10 cellular contexts compared by ENCODE assay signal in genomic region chr12:89768586-89769482, GRCh38.
DNase-seq lines count a peak whose midpoint lies in the region; ATAC-seq, FAIRE-seq and TF ChIP-seq lines count a peak whose summit lies in the region.
"Had no signal": no experiment of that assay in that cellular context is flagged by ENCODE, and none has a peak within 500 bp of the region (broad histone marks: within the 10 kb centered on the region; RNA-seq: fewer than 3 reads in every experiment).

No MANE protein-coding gene starts in this region.

- H3K4me1 ChIP-seq in SK-N-SH (ENCODE audit: control insufficient read depth in 1 of 2, insufficient read depth in 2 of 2, low read depth in 1 of 2, low read length in 1 of 2) = no peaks in the 10 kb centered on the region
- peaks cover 15% of the 10 kb centered on the region for H3K4me1 ChIP-seq in CD8-positive, alpha-beta memory T cell (ENCODE audit: insufficient read depth, low read length)
- H3K4me1 ChIP-seq: BLaER1 had no signal

- peak in 1 of 2 experiments; percentile 28; a peak in 1 of 4 replicates for TF ChIP-seq EP300 in SK-N-SH (IDR thresholded peaks at IDR 0.05; ENCODE audit: borderline replicate concordance in 1 of 2, low read depth in 1 of 2, low read length in 1 of 2)

- no peak overlapping the region for H3K27ac Mint-ChIP-seq in CD8-positive, alpha-beta memory T cell

- no peaks in the 10 kb centered on the region for H4K20me1 ChIP-seq in SK-N-SH (ENCODE audit: insufficient read depth)
- H4K20me1 ChIP-seq: BLaER1 had no signal

- H3K27me3 Mint-ChIP-seq in CD8-positive, alpha-beta memory T cell = no peaks in the 10 kb centered on the region

- H3K4me3 Mint-ChIP-seq in CD8-positive, alpha-beta memory T cell = no peak overlapping the region

- no peaks in the 10 kb centered on the region for H3K27me3 ChIP-seq in SK-N-SH (ENCODE audit: insufficient read depth)
- H3K27me3 ChIP-seq in CD8-positive, alpha-beta memory T cell (ENCODE audit: insufficient read depth, low read length, poor library complexity, severe bottlenecking) = no peaks in the 10 kb centered on the region
- H3K27me3 ChIP-seq: BLaER1 had no signal

- H3K4me3 ChIP-seq in SK-N-SH (ENCODE audit: low read depth in 2 of 2, low read length in 1 of 2) (no peak overlapping the region), choroid plexus epithelial cell (ENCODE audit: low read depth, low read length) (no peak overlapping the region)
- no peak overlapping the region for H3K4me3 ChIP-seq in CD8-positive, alpha-beta memory T cell (ENCODE audit: low read length)
- H3K4me3 ChIP-seq: BLaER1 had no signal

- H3K36me3 ChIP-seq in SK-N-SH (replicated peaks in 1 of 2; ENCODE audit: control insufficient read depth in 1 of 2, insufficient read depth in 2 of 2, low read length in 1 of 2) = no peaks in the 10 kb centered on the region
- no peaks in the 10 kb centered on the region for H3K36me3 ChIP-seq in CD8-positive, alpha-beta memory T cell (ENCODE audit: insufficient read depth, low read length)
- H3K36me3 ChIP-seq: BLaER1 had no signal

- no peak for DNase-seq in SK-N-SH
- peak; percentile 95 to 98 for DNase-seq in NOMO-1 (lab: John Stamatoyannopoulos, UW; ENCODE audit: unreplicated experiment in 2 of 2)
- peak; percentile 89 for DNase-seq in choroid plexus epithelial cell (ENCODE audit: low read depth)
- DNase-seq in stimulated activated CD4-positive, alpha-beta T cell treated with anti-CD3 and anti-CD28 coated beads, Interleukin-4, amount 100 ng/mL, for 24 hours = peak; percentile 30
- no peak for DNase-seq in CD8-positive, alpha-beta memory T cell
- DNase-seq in GM12891 (ENCODE audit: insufficient read length, low spot score) = no peak
- DNase-seq: NCI-H1694 treated with DMSO at 0.1 percent for 48 hours had no signal

- no peak overlapping the region for H2AFZ ChIP-seq in SK-N-SH (ENCODE audit: low read depth)

- POLR2A ChIA-PET in SK-N-SH (lab: Yijun Ruan, JAX) = no interaction called here
- POLR2A ChIA-PET in CD8-positive, alpha-beta memory T cell (lab: Charles Lee) = no interaction called here

- no peak overlapping the region for H3K9ac ChIP-seq in SK-N-SH
- H3K9ac ChIP-seq: BLaER1 had no signal

- H3K4me2 ChIP-seq in SK-N-SH = no peak overlapping the region
- H3K4me2 ChIP-seq: BLaER1 had no signal

- ATAC-seq in SK-N-SH treated with all-trans-retinoic acid at 6 μM for 48 hours (no peak), HG03139 (IDR thresholded peaks at IDR 0.05; ENCODE audit: unreplicated experiment) (no peak)

- no peaks in the 10 kb centered on the region for H3K9me3 ChIP-seq in SK-N-SH
- H3K9me3 ChIP-seq in CD8-positive, alpha-beta memory T cell (ENCODE audit: low read length) = no peaks in the 10 kb centered on the region
- H3K9me3 ChIP-seq: BLaER1 had no signal

- peaks cover 0 to 4% (median 2%) of the 10 kb centered on the region in 5 donors for H3K9me3 Mint-ChIP-seq in CD8-positive, alpha-beta memory T cell

- no peaks in the 10 kb centered on the region for H3F3A ChIP-seq in SK-N-SH (replicated peaks; ENCODE audit: insufficient read depth)

- TF ChIP-seq RAD21 in SK-N-SH (IDR thresholded peaks at IDR 0.05; ENCODE audit: low read length) = no peak

- TF ChIP-seq POLR2A in GM12891 (IDR thresholded peaks at IDR 0.05; ENCODE audit: low read depth, low read length) = no peak

- peak overlapping the region in 1 of 2 experiments; percentile 33; a peak in 1 of 4 replicates for H3K27ac ChIP-seq in SK-N-SH (ENCODE audit: low read depth in 2 of 2, low read length in 1 of 2)
- no peak overlapping the region for H3K27ac ChIP-seq in CD8-positive, alpha-beta memory T cell (ENCODE audit: low read depth, low read length)
- H3K27ac ChIP-seq: BLaER1 had no signal

- H3K9me2 ChIP-seq in SK-N-SH = no peaks in the 10 kb centered on the region

- H3K36me3 Mint-ChIP-seq in CD8-positive, alpha-beta memory T cell = peaks cover 0 to 24% (median 2%) of the 10 kb centered on the region in 3 donors

- CTCF ChIA-PET in SK-N-SH (lab: Yijun Ruan, JAX) = no interaction called here
- CTCF ChIA-PET in CD8-positive, alpha-beta memory T cell (lab: Charles Lee) = no interaction called here

- peaks cover 33 to 62% (median 46%) of the 10 kb centered on the region in 3 donors for H3K4me1 Mint-ChIP-seq in CD8-positive, alpha-beta memory T cell

- TF ChIP-seq CTCF in SK-N-SH (IDR thresholded peaks at IDR 0.05) (no peak), choroid plexus epithelial cell (conservative IDR thresholded peaks at IDR 0.05; ENCODE audit: low read depth, low read length) (no peak)

- no peak for FAIRE-seq in GM12891 (lab: Jason Lieb, UNC)

- WGBS in SK-N-SH (ENCODE audit: low lambda C conversion rate) = 41% methylated on average over 3 of the region's 3 CpGs

- no peaks in the 10 kb centered on the region for H3K79me2 ChIP-seq in SK-N-SH (ENCODE audit: insufficient read depth)

TF ChIP-seq in SK-N-SH, 30 proteins besides CTCF, POLR2A, EP300 and RAD21 (continues in another document):
- TF ChIP-seq NFIC (IDR thresholded peaks at IDR 0.05; ENCODE audit: borderline replicate concordance) = no peak
- TF ChIP-seq ELF1 (IDR thresholded peaks at IDR 0.05) = no peak
- no peak for TF ChIP-seq YY1 (IDR thresholded peaks at IDR 0.05; ENCODE audit: low read depth)
- peak; percentile 24; the same call in 1 of the 2 replicates for TF ChIP-seq JUND (IDR thresholded peaks at IDR 0.05)
- TF ChIP-seq SIN3A (IDR thresholded peaks at IDR 0.05; ENCODE audit: borderline replicate concordance, low read depth, low read length) = no peak
- peak; percentile 49 for TF ChIP-seq TCF12 (IDR thresholded peaks at IDR 0.05)
- no peak for TF ChIP-seq MEF2A (IDR thresholded peaks at IDR 0.05; ENCODE audit: borderline replicate concordance, low read depth)
- no peak for TF ChIP-seq USF2 (IDR thresholded peaks at IDR 0.05; ENCODE audit: borderline replicate concordance, low read depth, low read length)

TF ChIP-seq in SK-N-SH treated with all-trans-retinoic acid at 6 μM for 48 hours, 23 proteins besides CTCF, POLR2A, EP300 and RAD21:
- TF ChIP-seq SNAI2 (CRISPR knock-in tag; IDR thresholded peaks at IDR 0.05) (no peak), ZFP3 (CRISPR knock-in tag; IDR thresholded peaks at IDR 0.05) (no peak), PATZ1 (CRISPR knock-in tag; IDR thresholded peaks at IDR 0.05; ENCODE audit: borderline replicate concordance) (no peak), ZFP30 (CRISPR knock-in tag; IDR thresholded peaks at IDR 0.05) (no peak), ESRRG (CRISPR knock-in tag; IDR thresholded peaks at IDR 0.05) (no peak), RARB (CRISPR knock-in tag; IDR thresholded peaks at IDR 0.05) (no peak)

TF ChIP-seq in GM12891, 5 proteins besides CTCF, POLR2A, EP300 and RAD21:
- TF ChIP-seq SPI1 (IDR thresholded peaks at IDR 0.05; ENCODE audit: low read depth, low read length) (no peak), POLR2AphosphoS5 (IDR thresholded peaks at IDR 0.05; ENCODE audit: low read depth, low read length) (no peak), POU2F2 (IDR thresholded peaks at IDR 0.05; ENCODE audit: low read depth, low read length) (no peak), PAX5 (IDR thresholded peaks at IDR 0.05; ENCODE audit: insufficient read depth, low read length, severe bottlenecking) (no peak), TAF1 (IDR thresholded peaks at IDR 0.05; ENCODE audit: low read depth, low read length) (no peak)

Comparison
In these comparisons a context has a peak if more than half of its experiments do, and no peak if none do; other contexts are left out.
1. DNase-seq: peak in NOMO-1 (2 of 2), choroid plexus epithelial cell (single experiment) and stimulated activated CD4-positive, alpha-beta T cell treated with anti-CD3 and anti-CD28 coated beads, Interleukin-4, amount 100 ng/mL, for 24 hours (single experiment); none in SK-N-SH (single experiment), CD8-positive, alpha-beta memory T cell (0 of 5) and GM12891 (single experiment).